28 cellular contexts compared by ENCODE assay signal in genomic region chr5:96999856-97000255, GRCh38.
"Had no signal": no experiment of that assay in that cellular context is flagged by ENCODE, and none has a peak within 500 bp of the region (broad histone marks: within the 10 kb centered on the region; RNA-seq: fewer than 3 reads in every experiment).

No MANE protein-coding gene starts in this region.

- H3K4me3 ChIP-seq: ascending aorta, body of pancreas, SJCRH30 had no signal

- H3K9me3 ChIP-seq: ascending aorta, body of pancreas, SJCRH30, SK-N-SH had no signal

- DNase-seq: activated CD4-positive, alpha-beta T cell treated with anti-CD3 and anti-CD28 coated beads for 4 hours; activated CD8-positive, alpha-beta memory T cell treated with anti-CD3 and anti-CD28 coated beads, Interleukin-2, amount 50 U/mL, for 48 hours; activated CD8-positive, alpha-beta T cell treated with anti-CD3 and anti-CD28 coated beads for 36 hours; activated effector memory CD4-positive, alpha-beta T cell treated with anti-CD3 and anti-CD28 coated beads, Interleukin-2, amount 50 U/mL, for 16 hours; activated naive CD4-positive, alpha-beta T cell treated with Interleukin-2 at 50 U/mL for 16 hours; activated T-cell treated with anti-CD3 and anti-CD28 coated beads, Interleukin-2, amount 50 U/mL, for 24 hours; amniotic stem cell; body of pancreas; central memory CD4-positive, alpha-beta T cell; Kasumi-1; KBM-7; NCI-H1048; NCI-H146; NCI-H187 treated with DMSO at 0.1 percent for 48 hours; NCI-H2081 treated with DMSO at 0.1 percent for 48 hours; NCI-H2171; NCI-H2227 treated with DMSO at 0.1 percent for 48 hours; NCI-H446 treated with DMSO at 0.1 percent for 48 hours; NCI-H69; NK-92 treated with Interleukin-12 subunit alpha and Interleukin-12 subunit beta, amount 100 ng/mL, for 24 hours; OCI-M1; RPMI8226; SJCRH30; SK-N-SH had no signal

- H3K9ac ChIP-seq: SK-N-SH had no signal

- H3K27me3 ChIP-seq: ascending aorta, body of pancreas, SJCRH30 had no signal

- H3K27me3 Mint-ChIP-seq: activated CD8-positive, alpha-beta T cell treated with anti-CD3 and anti-CD28 coated beads for 36 hours; activated T-cell treated with anti-CD3 and anti-CD28 coated beads, Interleukin-2, amount 50 U/mL, for 24 hours had no signal

- H3K27ac ChIP-seq: ascending aorta, body of pancreas, SJCRH30 had no signal

- ATAC-seq: activated CD4-positive, CD25-positive, alpha-beta regulatory T cell treated with anti-CD3 and anti-CD28 coated beads, Interleukin-2, amount 50 U/mL, for 24 hours; activated CD8-positive, alpha-beta T cell treated with anti-CD3 and anti-CD28 coated beads for 36 hours; body of pancreas; Panc1; Right ventricle myocardium inferior had no signal

- H3K9me3 Mint-ChIP-seq: activated CD8-positive, alpha-beta T cell treated with anti-CD3 and anti-CD28 coated beads for 36 hours; activated T-cell treated with anti-CD3 and anti-CD28 coated beads, Interleukin-2, amount 50 U/mL, for 24 hours had no signal

- H3K4me3 Mint-ChIP-seq: activated CD8-positive, alpha-beta T cell treated with anti-CD3 and anti-CD28 coated beads for 36 hours; activated T-cell treated with anti-CD3 and anti-CD28 coated beads, Interleukin-2, amount 50 U/mL, for 24 hours had no signal

- H3K27ac Mint-ChIP-seq: activated CD8-positive, alpha-beta T cell treated with anti-CD3 and anti-CD28 coated beads for 36 hours had no signal

- H3K4me1 ChIP-seq: ascending aorta, body of pancreas had no signal
